24 cellular contexts compared by ENCODE assay signal in genomic region chr19:6664916-6665315, GRCh38. TPM values are rescaled to one million over a fixed set of nuclear protein-coding genes. Genes with fewer than 3 reads are reported as not detected.
DNase-seq lines count a peak whose midpoint lies in the region; ATAC-seq and TF ChIP-seq lines count a peak whose summit lies in the region.
"Had no signal": no experiment of that assay in that cellular context is flagged by ENCODE, and none has a peak within 500 bp of the region (broad histone marks: within the 10 kb centered on the region; RNA-seq: fewer than 3 reads in every experiment).

No MANE protein-coding gene starts in this region.

- no peak for TF ChIP-seq POLR2A in vagina (IDR thresholded peaks at IDR 0.05)

- H3K36me3 Mint-ChIP-seq in natural killer cell, result no peaks in the 10 kb centered on the region
- H3K36me3 Mint-ChIP-seq in natural killer cell treated with Interleukin-12 subunit alpha and Interleukin-12 subunit beta and Interleukin-15 and Interleukin-18, amount 100 ng/mL, for 72 hours, result no peaks in the 10 kb centered on the region
- peaks cover 16% of the 10 kb centered on the region for H3K36me3 Mint-ChIP-seq in activated naive CD8-positive, alpha-beta T cell
- H3K36me3 Mint-ChIP-seq in central memory CD8-positive, alpha-beta T cell (ENCODE audit: insufficient read depth), result peaks cover 37% of the 10 kb centered on the region

- no peak overlapping the region for H3K27ac Mint-ChIP-seq in natural killer cell
- no peak overlapping the region for H3K27ac Mint-ChIP-seq in natural killer cell treated with Interleukin-12 subunit alpha and Interleukin-12 subunit beta and Interleukin-15 and Interleukin-18, amount 100 ng/mL, for 72 hours
- no peak overlapping the region for H3K27ac Mint-ChIP-seq in activated naive CD8-positive, alpha-beta T cell
- peak overlapping the region; percentile 74 for H3K27ac Mint-ChIP-seq in central memory CD8-positive, alpha-beta T cell (ENCODE audit: low read depth)

- H3K9me3 Mint-ChIP-seq in natural killer cell, result no peaks in the 10 kb centered on the region
- H3K9me3 Mint-ChIP-seq in natural killer cell treated with Interleukin-12 subunit alpha and Interleukin-12 subunit beta and Interleukin-15 and Interleukin-18, amount 100 ng/mL, for 72 hours, result no peaks in the 10 kb centered on the region
- no peaks in the 10 kb centered on the region for H3K9me3 Mint-ChIP-seq in activated naive CD8-positive, alpha-beta T cell (ENCODE audit: low read depth)
- no peaks in the 10 kb centered on the region for H3K9me3 Mint-ChIP-seq in central memory CD8-positive, alpha-beta T cell

- H3K4me1 Mint-ChIP-seq in natural killer cell, result peaks cover 45 to 55% of the 10 kb centered on the region in 2 donors
- H3K4me1 Mint-ChIP-seq in natural killer cell treated with Interleukin-12 subunit alpha and Interleukin-12 subunit beta and Interleukin-15 and Interleukin-18, amount 100 ng/mL, for 72 hours (ENCODE audit: low read depth in 2 of 2), result peaks cover 23 to 47% of the 10 kb centered on the region in 2 donors
- H3K4me1 Mint-ChIP-seq in activated naive CD8-positive, alpha-beta T cell (ENCODE audit: low read depth), result peaks cover 20% of the 10 kb centered on the region
- H3K4me1 Mint-ChIP-seq in central memory CD8-positive, alpha-beta T cell, result peaks cover 48% of the 10 kb centered on the region

- H3K27me3 Mint-ChIP-seq in natural killer cell (ENCODE audit: low read depth in 2 of 2), result no peaks in the 10 kb centered on the region
- H3K27me3 Mint-ChIP-seq in natural killer cell treated with Interleukin-12 subunit alpha and Interleukin-12 subunit beta and Interleukin-15 and Interleukin-18, amount 100 ng/mL, for 72 hours, result no peaks in the 10 kb centered on the region
- no peaks in the 10 kb centered on the region for H3K27me3 Mint-ChIP-seq in activated naive CD8-positive, alpha-beta T cell
- H3K27me3 Mint-ChIP-seq in central memory CD8-positive, alpha-beta T cell, result no peaks in the 10 kb centered on the region

- H3K4me3 ChIP-seq in neutrophil (ENCODE audit: low read depth in 1 of 2, low read length in 1 of 2), result no peak overlapping the region
- no peak overlapping the region for H3K4me3 ChIP-seq in vagina

- H3K4me3 Mint-ChIP-seq in natural killer cell, result peak overlapping the region; percentile 6
- H3K4me3 Mint-ChIP-seq in natural killer cell treated with Interleukin-12 subunit alpha and Interleukin-12 subunit beta and Interleukin-15 and Interleukin-18, amount 100 ng/mL, for 72 hours, result no peak overlapping the region
- H3K4me3 Mint-ChIP-seq in activated naive CD8-positive, alpha-beta T cell, result peak overlapping the region; percentile 73
- H3K4me3 Mint-ChIP-seq in central memory CD8-positive, alpha-beta T cell, result no peak overlapping the region

- DNase-seq in natural killer cell (no peak), globus pallidus (ENCODE audit: low spot score) (no peak), vagina (ENCODE audit: extremely low spot score in 2 of 2) (no peak)
- no peak for DNase-seq in natural killer cell treated with Interleukin-12 subunit alpha and Interleukin-12 subunit beta and Interleukin-15 and Interleukin-18, amount 100 ng/mL, for 72 hours (ENCODE audit: low spot score)
- no peak for DNase-seq in central memory CD8-positive, alpha-beta T cell (ENCODE audit: low spot score in 2 of 2)
- DNase-seq: C1 segment of cervical spinal cord, Calu3, DMS79 treated with DMSO at 0.1 percent for 48 hours, GF-D8, Karpas-422, NCI-H1092, NCI-H1417 treated with DMSO at 0.1 percent for 48 hours, NCI-H1694 treated with DMSO at 0.1 percent for 48 hours, NCI-H2081, NCI-H2227 treated with DMSO at 0.1 percent for 48 hours, NCI-H526 treated with DMSO at 0.1 percent for 48 hours, SIG-M5 had no signal

- H3K27me3 ChIP-seq in neutrophil, result peaks cover 20% of the 10 kb centered on the region
- H3K27me3 ChIP-seq in vagina, result no peaks in the 10 kb centered on the region

- no peaks in the 10 kb centered on the region for H3K9me3 ChIP-seq in neutrophil
- peaks cover 3% of the 10 kb centered on the region for H3K9me3 ChIP-seq in vagina

- ATAC-seq in natural killer cell (no peak), HG03095 (IDR thresholded peaks at IDR 0.05; ENCODE audit: unreplicated experiment) (no peak)
- ATAC-seq in natural killer cell treated with Interleukin-12 subunit alpha and Interleukin-12 subunit beta and Interleukin-15 and Interleukin-18, amount 100 ng/mL, for 72 hours, result no peak
- ATAC-seq in central memory CD8-positive, alpha-beta T cell (replicated peaks; ENCODE audit: extremely low read depth, poor library complexity, severe bottlenecking), result no peak
- ATAC-seq: Panc1 had no signal

- no peak for TF ChIP-seq CTCF in natural killer cell (IDR thresholded peaks at IDR 0.05)
- no peak for TF ChIP-seq CTCF in neutrophil (IDR thresholded peaks at IDR 0.05)
- no peak for TF ChIP-seq CTCF in vagina (IDR thresholded peaks at IDR 0.05)

- intact Hi-C loops in natural killer cell (cut with micrococcal nuclease), result loop anchor here (5.0 kb wide), 1 partner anchor 137 kb away; no protein-coding TSS in a partner anchor
- intact Hi-C loops in vagina (cut with DNase I), result no loop called here

- peak overlapping the region; percentile 91 for H3K27ac ChIP-seq in neutrophil
- H3K27ac ChIP-seq in vagina, result no peak overlapping the region

- H3K36me3 ChIP-seq in neutrophil (peaks cover 45% of the 10 kb centered on the region), vagina (no peaks in the 10 kb centered on the region)

- H3K4me1 ChIP-seq in neutrophil (ENCODE audit: control insufficient read depth in 1 of 2, insufficient read depth in 1 of 2, low read depth in 1 of 2, low read length in 1 of 2) (peaks cover 63 to 91% of the 10 kb centered on the region in 2 experiments), vagina (no peaks in the 10 kb centered on the region)

RNA-seq across cellular contexts. Expression of gene TNFSF14, which starts 5.0 kb away (rescaled TPM):
- 10 to 100 TPM; 10.8 to 20.0 (median 11.8) TPM for total RNA-seq in natural killer cell
- 10 to 100 TPM in 1 of 2 donors, 1 to 10 TPM in 1; 4.5 to 11.3 TPM for total RNA-seq in natural killer cell treated with Interleukin-12 subunit alpha and Interleukin-12 subunit beta and Interleukin-15 and Interleukin-18, amount 100 ng/mL, for 72 hours
- total RNA-seq in vagina, result 1.7 TPM
- total RNA-seq: A673, HT-29, NCI-H460 had no signal

RNA-seq across cellular contexts. Expression of gene C3, which starts 55.5 kb away (rescaled TPM):
- total RNA-seq in natural killer cell, result 1 to 10 TPM in 1 of 3 donors, under 1 TPM in 1, not detected in 1; 0.38 to 5.5 TPM
- 1 to 10 TPM; 3.5 to 9.2 TPM for total RNA-seq in natural killer cell treated with Interleukin-12 subunit alpha and Interleukin-12 subunit beta and Interleukin-15 and Interleukin-18, amount 100 ng/mL, for 72 hours
- total RNA-seq in vagina, result 1,239 TPM

Comparison
In these comparisons a context has a peak if more than half of its experiments do, and no peak if none do; other contexts are left out.
1. H3K4me3 Mint-ChIP-seq: peak in natural killer cell (single experiment) and activated naive CD8-positive, alpha-beta T cell (single experiment); none in natural killer cell treated with Interleukin-12 subunit alpha and Interleukin-12 subunit beta and Interleukin-15 and Interleukin-18, amount 100 ng/mL, for 72 hours (single experiment) and central memory CD8-positive, alpha-beta T cell (single experiment).
2. RNA of gene C3, which starts 55.5 kb away (total RNA-seq): 1,239 TPM in vagina (single experiment); 3.5 to 9.2 TPM in natural killer cell treated with Interleukin-12 subunit alpha and Interleukin-12 subunit beta and Interleukin-15 and Interleukin-18, amount 100 ng/mL, for 72 hours and 0.38 to 5.5 TPM in natural killer cell; every median in the first group is over 100 times any median in the second.